Comparison of ENCODE assay signal across 1 cellular context in the genomic region with DNA sequence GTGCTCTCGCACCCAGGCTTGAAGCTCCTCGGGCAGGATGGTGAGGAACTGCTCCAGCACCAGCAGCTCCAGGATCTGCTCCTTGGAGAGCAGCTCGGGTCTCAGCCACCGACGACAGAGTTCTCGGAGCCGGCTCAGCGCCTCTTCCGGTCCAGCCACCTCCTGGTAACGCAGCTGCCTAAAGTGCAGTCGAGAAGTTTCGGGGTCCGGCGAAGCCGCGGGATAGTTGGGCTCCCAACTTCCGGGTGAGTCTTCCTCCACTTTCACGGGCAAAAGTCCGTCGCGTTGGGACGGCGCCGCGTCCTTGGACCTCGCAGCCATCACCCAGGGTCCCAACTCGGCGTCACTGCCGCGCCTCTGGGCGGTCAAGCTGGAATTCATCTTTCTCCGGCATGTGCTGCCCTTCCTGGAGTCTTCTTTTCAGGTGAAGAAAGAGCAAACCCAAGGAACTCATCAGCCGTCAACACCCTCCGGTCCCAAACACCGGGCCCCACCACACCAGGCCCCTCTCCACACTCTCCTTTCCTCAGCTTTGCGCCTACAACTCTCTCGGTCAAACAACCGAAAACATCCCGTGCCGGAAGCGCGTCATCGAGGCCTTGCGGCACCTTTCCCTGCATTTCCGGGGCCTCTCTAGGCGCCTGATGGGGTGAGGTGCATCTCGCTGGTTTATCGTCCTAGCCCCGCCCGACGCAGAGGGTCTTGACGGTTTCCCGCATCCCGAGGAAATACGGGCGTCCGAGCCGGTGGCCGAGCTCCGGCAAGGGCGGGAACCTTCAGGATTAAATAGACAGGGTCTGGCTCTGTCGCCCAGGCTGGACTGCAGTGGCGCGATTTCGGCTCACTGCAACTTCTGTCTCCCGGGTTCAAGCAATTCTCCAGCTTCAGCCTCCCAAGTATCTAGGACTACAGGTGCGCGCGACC.
TF ChIP-seq lines count a peak whose summit lies in the region.

TSS of gene ZNF394 (minus strand) at position 569 of the 924 bp plus-strand sequence. CDS start at position 381, 188 bp downstream.

TF ChIP-seq in HepG2, 621 proteins besides CTCF, POLR2A, EP300 and RAD21 (continued from another document and continues in another):
- TF ChIP-seq USF2 (IDR thresholded peaks at IDR 0.05; ENCODE audit: low read depth, low read length) (no peak), USF2 (CRISPR knock-in tag; IDR thresholded peaks at IDR 0.05; ENCODE audit: borderline replicate concordance) (peak; percentile 56), ZMYM3 (CRISPR knock-in tag; IDR thresholded peaks at IDR 0.05) (no peak), HNF1A (IDR thresholded peaks at IDR 0.05; ENCODE audit: low read depth) (no peak), HNF1A (CRISPR knock-in tag; IDR thresholded peaks at IDR 0.05; ENCODE audit: borderline replicate concordance) (0 out of 2 replicates have a peak, but pooled peaks have one; percentile 48), GPBP1L1 (CRISPR knock-in tag; IDR thresholded peaks at IDR 0.05) (no peak), ZNF577 (CRISPR knock-in tag; IDR thresholded peaks at IDR 0.05; ENCODE audit: borderline replicate concordance, low read depth) (no peak), ARHGAP35 (CRISPR knock-in tag; IDR thresholded peaks at IDR 0.05; ENCODE audit: borderline replicate concordance) (peak; percentile 80; the same call in 1 of the 2 replicates), ZEB1 (IDR thresholded peaks at IDR 0.05; ENCODE audit: insufficient replicate concordance, low read depth) (peak; percentile 28), SRSF1 (optimal IDR thresholded peaks at IDR 0.05; ENCODE audit: low read depth, low read length) (peak; percentile 56), HINFP (CRISPR knock-in tag; IDR thresholded peaks at IDR 0.05; ENCODE audit: low read depth) (no peak), SATB2 (CRISPR knock-in tag; IDR thresholded peaks at IDR 0.05) (no peak), KDM3A (CRISPR knock-in tag; IDR thresholded peaks at IDR 0.05; ENCODE audit: low read depth) (0 out of 2 replicates have a peak, but pooled peaks have one; percentile 64), ZNF564 (CRISPR knock-in tag; IDR thresholded peaks at IDR 0.05) (no peak), RNF2 (conservative IDR thresholded peaks at IDR 0.05; ENCODE audit: low read depth) (0 out of 2 replicates have a peak, but pooled peaks have one; percentile 44), ARNTL (CRISPR knock-in tag; IDR thresholded peaks at IDR 0.05) (no peak; the same call in none of the 2 replicates), SSRP1 (CRISPR knock-in tag; IDR thresholded peaks at IDR 0.05) (0 out of 2 replicates have a peak, but pooled peaks have one; percentile 51), ZNF777 (CRISPR knock-in tag; IDR thresholded peaks at IDR 0.05) (peak; percentile 52), THYN1 (CRISPR knock-in tag; IDR thresholded peaks at IDR 0.05; ENCODE audit: borderline replicate concordance, low read depth) (peak; percentile 67; the same call in 1 of the 2 replicates), ZNF350 (CRISPR knock-in tag; IDR thresholded peaks at IDR 0.05; ENCODE audit: borderline replicate concordance, low read depth) (peak; percentile 79; the same call in 1 of the 2 replicates), HDAC2 (CRISPR knock-in tag; IDR thresholded peaks at IDR 0.05) (peak; percentile 86), ZNF138 (CRISPR knock-in tag; IDR thresholded peaks at IDR 0.05; ENCODE audit: low read depth) (no peak), NFATC3 (CRISPR knock-in tag; IDR thresholded peaks at IDR 0.05) (no peak), ZNF235 (CRISPR knock-in tag; IDR thresholded peaks at IDR 0.05; ENCODE audit: borderline replicate concordance) (peak; percentile 72; the same call in 1 of the 2 replicates), GLMP (CRISPR knock-in tag; IDR thresholded peaks at IDR 0.05; ENCODE audit: borderline replicate concordance) (no peak), E2F1 (CRISPR knock-in tag; IDR thresholded peaks at IDR 0.05) (no peak)
- TF ChIP-seq, protein P1, sequence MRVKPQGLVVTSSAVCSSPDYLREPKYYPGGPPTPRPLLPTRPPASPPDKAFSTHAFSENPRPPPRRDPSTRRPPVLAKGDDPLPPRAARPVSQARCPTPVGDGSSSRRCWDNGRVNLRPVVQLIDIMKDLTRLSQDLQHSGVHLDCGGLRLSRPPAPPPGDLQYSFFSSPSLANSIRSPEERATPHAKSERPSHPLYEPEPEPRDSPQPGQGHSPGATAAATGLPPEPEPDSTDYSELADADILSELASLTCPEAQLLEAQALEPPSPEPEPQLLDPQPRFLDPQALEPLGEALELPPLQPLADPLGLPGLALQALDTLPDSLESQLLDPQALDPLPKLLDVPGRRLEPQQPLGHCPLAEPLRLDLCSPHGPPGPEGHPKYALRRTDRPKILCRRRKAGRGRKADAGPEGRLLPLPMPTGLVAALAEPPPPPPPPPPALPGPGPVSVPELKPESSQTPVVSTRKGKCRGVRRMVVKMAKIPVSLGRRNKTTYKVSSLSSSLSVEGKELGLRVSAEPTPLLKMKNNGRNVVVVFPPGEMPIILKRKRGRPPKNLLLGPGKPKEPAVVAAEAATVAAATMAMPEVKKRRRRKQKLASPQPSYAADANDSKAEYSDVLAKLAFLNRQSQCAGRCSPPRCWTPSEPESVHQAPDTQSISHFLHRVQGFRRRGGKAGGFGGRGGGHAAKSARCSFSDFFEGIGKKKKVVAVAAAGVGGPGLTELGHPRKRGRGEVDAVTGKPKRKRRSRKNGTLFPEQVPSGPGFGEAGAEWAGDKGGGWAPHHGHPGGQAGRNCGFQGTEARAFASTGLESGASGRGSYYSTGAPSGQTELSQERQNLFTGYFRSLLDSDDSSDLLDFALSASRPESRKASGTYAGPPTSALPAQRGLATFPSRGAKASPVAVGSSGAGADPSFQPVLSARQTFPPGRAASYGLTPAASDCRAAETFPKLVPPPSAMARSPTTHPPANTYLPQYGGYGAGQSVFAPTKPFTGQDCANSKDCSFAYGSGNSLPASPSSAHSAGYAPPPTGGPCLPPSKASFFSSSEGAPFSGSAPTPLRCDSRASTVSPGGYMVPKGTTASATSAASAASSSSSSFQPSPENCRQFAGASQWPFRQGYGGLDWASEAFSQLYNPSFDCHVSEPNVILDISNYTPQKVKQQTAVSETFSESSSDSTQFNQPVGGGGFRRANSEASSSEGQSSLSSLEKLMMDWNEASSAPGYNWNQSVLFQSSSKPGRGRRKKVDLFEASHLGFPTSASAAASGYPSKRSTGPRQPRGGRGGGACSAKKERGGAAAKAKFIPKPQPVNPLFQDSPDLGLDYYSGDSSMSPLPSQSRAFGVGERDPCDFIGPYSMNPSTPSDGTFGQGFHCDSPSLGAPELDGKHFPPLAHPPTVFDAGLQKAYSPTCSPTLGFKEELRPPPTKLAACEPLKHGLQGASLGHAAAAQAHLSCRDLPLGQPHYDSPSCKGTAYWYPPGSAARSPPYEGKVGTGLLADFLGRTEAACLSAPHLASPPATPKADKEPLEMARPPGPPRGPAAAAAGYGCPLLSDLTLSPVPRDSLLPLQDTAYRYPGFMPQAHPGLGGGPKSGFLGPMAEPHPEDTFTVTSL (CRISPR knock-in tag; IDR thresholded peaks at IDR 0.05; ENCODE audit: borderline replicate concordance): no peak
- TF ChIP-seq, protein P2, sequence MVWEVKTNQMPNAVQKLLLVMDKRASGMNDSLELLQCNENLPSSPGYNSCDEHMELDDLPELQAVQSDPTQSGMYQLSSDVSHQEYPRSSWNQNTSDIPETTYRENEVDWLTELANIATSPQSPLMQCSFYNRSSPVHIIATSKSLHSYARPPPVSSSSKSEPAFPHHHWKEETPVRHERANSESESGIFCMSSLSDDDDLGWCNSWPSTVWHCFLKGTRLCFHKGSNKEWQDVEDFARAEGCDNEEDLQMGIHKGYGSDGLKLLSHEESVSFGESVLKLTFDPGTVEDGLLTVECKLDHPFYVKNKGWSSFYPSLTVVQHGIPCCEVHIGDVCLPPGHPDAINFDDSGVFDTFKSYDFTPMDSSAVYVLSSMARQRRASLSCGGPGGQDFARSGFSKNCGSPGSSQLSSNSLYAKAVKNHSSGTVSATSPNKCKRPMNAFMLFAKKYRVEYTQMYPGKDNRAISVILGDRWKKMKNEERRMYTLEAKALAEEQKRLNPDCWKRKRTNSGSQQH (CRISPR knock-in tag; IDR thresholded peaks at IDR 0.05; ENCODE audit: low read depth): peak; percentile 65; the same call in 1 of the 2 replicates
- TF ChIP-seq, protein P3, sequence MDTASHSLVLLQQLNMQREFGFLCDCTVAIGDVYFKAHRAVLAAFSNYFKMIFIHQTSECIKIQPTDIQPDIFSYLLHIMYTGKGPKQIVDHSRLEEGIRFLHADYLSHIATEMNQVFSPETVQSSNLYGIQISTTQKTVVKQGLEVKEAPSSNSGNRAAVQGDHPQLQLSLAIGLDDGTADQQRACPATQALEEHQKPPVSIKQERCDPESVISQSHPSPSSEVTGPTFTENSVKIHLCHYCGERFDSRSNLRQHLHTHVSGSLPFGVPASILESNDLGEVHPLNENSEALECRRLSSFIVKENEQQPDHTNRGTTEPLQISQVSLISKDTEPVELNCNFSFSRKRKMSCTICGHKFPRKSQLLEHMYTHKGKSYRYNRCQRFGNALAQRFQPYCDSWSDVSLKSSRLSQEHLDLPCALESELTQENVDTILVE (CRISPR knock-in tag; IDR thresholded peaks at IDR 0.05): peak; percentile 88
